In the genomic region with DNA sequence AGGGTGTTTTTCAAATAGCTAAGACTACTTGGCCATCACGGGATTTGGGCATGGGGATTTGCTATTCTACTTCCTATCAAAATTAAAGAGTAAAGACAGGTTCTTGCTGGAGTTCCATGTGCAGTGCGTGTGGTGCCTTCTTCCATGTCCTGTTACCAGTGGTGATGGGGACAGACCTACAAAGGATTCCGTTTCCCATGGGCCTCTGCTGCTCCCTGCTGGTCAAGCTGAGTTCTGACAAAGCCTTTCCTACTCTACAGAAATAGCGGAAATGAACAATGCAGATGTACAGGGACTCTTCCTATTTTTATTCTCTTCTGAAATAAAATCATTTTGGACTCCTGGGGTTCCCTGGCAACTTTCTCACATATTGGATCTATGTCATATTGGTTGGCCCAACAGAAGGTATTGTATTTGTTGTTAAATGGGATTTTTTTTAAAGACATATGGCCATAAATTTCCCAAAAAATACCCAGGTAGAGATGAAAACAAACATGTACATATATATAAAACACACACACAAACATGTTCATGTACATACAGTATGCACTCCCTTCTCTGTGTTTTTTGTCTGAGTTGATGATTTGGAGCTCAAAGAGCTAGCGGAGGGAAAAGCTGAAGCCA, we compare ENCODE assay signal across 8 cellular contexts.
DNase-seq lines count a peak whose midpoint lies in the region; ATAC-seq and TF ChIP-seq lines count a peak whose summit lies in the region.

No MANE protein-coding gene starts in this region.

- peaks cover 61% of the 10 kb centered on the region for H3K36me3 Mint-ChIP-seq in endothelial cell (ENCODE audit: low read depth, unreplicated experiment)

- H3K27me3 ChIP-seq in HL-60 (ENCODE audit: insufficient read depth, poor library complexity, severe bottlenecking), result peaks cover 5% of the 10 kb centered on the region

- TF ChIP-seq CTCF in HL-60 (IDR thresholded peaks at IDR 0.05; ENCODE audit: insufficient read depth, low read length) (peak; percentile 88), endothelial cell (IDR thresholded peaks at IDR 0.05; ENCODE audit: unreplicated experiment) (peak; percentile 73), mucosa of descending colon (IDR thresholded peaks at IDR 0.05) (peak; percentile 66)

- ATAC-seq in GM21367 (IDR thresholded peaks at IDR 0.05; ENCODE audit: unreplicated experiment) (peak; percentile 88), mucosa of descending colon (peak; percentile 92)

- H3K9me3 ChIP-seq in mucosa of descending colon, result no peaks in the 10 kb centered on the region

- H3K27ac ChIP-seq in HL-60 (replicated peaks), result no peak overlapping the region

- H3K27me3 Mint-ChIP-seq in endothelial cell (ENCODE audit: unreplicated experiment), result peaks cover 3% of the 10 kb centered on the region

- peak overlapping the region; percentile 12 for H3K27ac Mint-ChIP-seq in endothelial cell (ENCODE audit: unreplicated experiment)

- no peaks in the 10 kb centered on the region for H3K4me1 ChIP-seq in mucosa of descending colon (ENCODE audit: low read depth)

- no peaks in the 10 kb centered on the region for H3K9me3 Mint-ChIP-seq in endothelial cell (ENCODE audit: unreplicated experiment)

- no peak overlapping the region for H3K4me3 ChIP-seq in HL-60 (replicated peaks; ENCODE audit: insufficient read depth, low read length)
- H3K4me3 ChIP-seq in mucosa of descending colon, result no peak overlapping the region

- peaks cover 17% of the 10 kb centered on the region for H3K4me1 Mint-ChIP-seq in endothelial cell (ENCODE audit: unreplicated experiment)

- no peak overlapping the region for H3K4me3 Mint-ChIP-seq in endothelial cell (ENCODE audit: unreplicated experiment)

- H3K36me3 ChIP-seq in mucosa of descending colon (ENCODE audit: low read depth), result no peaks in the 10 kb centered on the region

- intact Hi-C loops in mucosa of descending colon (cut with DNase I, micrococcal nuclease), result loop anchor here in 1 of 2 donors (10.0 kb wide), 1 partner anchor 192 kb away; no protein-coding TSS in a partner anchor

- DNase-seq in DMS 273 (lab: John Stamatoyannopoulos, UW; ENCODE audit: unreplicated experiment), result peak; percentile 67
- peak; percentile 26 to 88 for DNase-seq in HL-60 (ENCODE audit: low read depth in 1 of 2, low spot score in 1 of 2)
- DNase-seq in NOMO-1 treated with DMSO at 0.1 percent for 48 hours (lab: John Stamatoyannopoulos, UW; ENCODE audit: unreplicated experiment), result peak; percentile 82
- peak; percentile 16 to 31 for DNase-seq in activated CD8-positive, alpha-beta memory T cell treated with anti-CD3 and anti-CD28 coated beads for 4 hours (ENCODE audit: low read depth in 2 of 2)
- DNase-seq in endothelial cell (ENCODE audit: low spot score), result peak; percentile 84
- peak; percentile 62 to 82 (median 72) for DNase-seq in mucosa of descending colon
- peak; percentile 57 for DNase-seq in stimulated activated naive CD4-positive, alpha-beta T cell treated with Interleukin-2 at 50 U/mL for 16 hours (lab: John Stamatoyannopoulos, UW)

Comparison
In these comparisons a context has a peak if more than half of its experiments do, and no peak if none do; other contexts are left out.
1. DNase-seq: peak in every context shown above with its lines; median percentile 84 in endothelial cell; 82 in NOMO-1 treated with DMSO at 0.1 percent for 48 hours; 72 in mucosa of descending colon; 67 in DMS 273; 57 in HL-60; 57 in stimulated activated naive CD4-positive, alpha-beta T cell treated with Interleukin-2 at 50 U/mL for 16 hours; 24 in activated CD8-positive, alpha-beta memory T cell treated with anti-CD3 and anti-CD28 coated beads for 4 hours.